ENCODE assay signal across 8 cellular contexts in the genomic region with DNA sequence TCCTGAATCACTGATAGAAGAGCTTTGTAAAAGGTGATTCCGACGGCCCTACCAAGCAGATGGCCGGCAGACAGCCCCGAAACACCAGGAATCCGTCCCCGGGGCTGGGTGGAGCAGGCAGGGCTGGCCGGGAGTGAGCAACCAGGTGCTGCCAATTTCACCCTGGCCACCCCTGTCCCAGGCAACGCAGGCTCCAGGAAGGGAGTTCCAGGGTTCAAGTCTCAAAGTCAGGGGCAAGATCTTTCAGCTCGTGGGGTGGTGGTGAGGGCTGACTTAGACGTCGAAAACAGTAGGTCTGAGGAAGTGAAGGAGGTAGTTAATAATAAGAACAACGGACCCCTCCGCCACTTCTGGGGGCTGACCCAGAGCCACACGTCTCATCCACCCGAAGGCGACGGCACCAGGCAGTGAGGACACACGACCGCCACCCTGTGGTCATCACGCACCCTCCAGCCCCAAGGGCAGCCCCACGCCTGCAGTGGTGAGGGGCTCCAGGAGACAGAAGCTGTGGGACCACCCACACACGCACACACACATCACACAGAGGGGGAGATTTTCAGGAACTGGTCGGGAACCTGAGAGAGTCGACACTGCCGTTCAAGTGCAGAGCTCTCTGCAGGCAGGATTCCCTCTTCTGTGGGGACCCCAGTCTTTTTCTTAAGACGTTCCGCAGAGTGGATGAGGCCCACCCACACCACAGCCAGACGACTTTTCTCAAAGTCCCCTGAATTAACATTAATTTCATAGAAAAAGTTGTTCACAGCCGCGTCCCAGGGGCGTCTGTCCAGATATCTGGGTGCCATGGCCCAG.
A peak's percentile ranks its signal among the peaks of the same experiment; 100 is the strongest.
DNase-seq lines count a peak whose midpoint lies in the region; ATAC-seq and TF ChIP-seq lines count a peak whose summit lies in the region.

No MANE protein-coding gene starts in this region.

- H3K9me3 ChIP-seq in mammary epithelial cell (replicated peaks; ENCODE audit: insufficient read depth, low read length): peaks cover 7% of the 10 kb centered on the region
- peaks cover 0 to 7% of the 10 kb centered on the region in 2 donors for H3K9me3 ChIP-seq in breast epithelium
- H3K9me3 ChIP-seq in NT2/D1 (ENCODE audit: insufficient read depth, low read length): peaks cover 3% of the 10 kb centered on the region

- H3K4me2 ChIP-seq in mammary epithelial cell (ENCODE audit: insufficient read depth, low read depth, low read length): no peak overlapping the region

- no peak for ATAC-seq in stimulated activated naive CD8-positive, alpha-beta T cell treated with anti-CD3 and anti-CD28 coated beads, Interleukin-15, Interleukin-2, amounts not matched to agents 100 U/mL and 50 U/mL, for 24 hours
- no peak for ATAC-seq in HG03521 (IDR thresholded peaks at IDR 0.05; ENCODE audit: unreplicated experiment)

- CTCF ChIA-PET in mammary epithelial cell (lab: Charles Lee; ENCODE audit: low non-redundant PET): interaction anchor here (0.8 kb wide), 1 partner anchor 969 kb away, joined by 4 read pairs; no protein-coding TSS in a partner anchor

- H3K4me1 ChIP-seq in mammary epithelial cell (ENCODE audit: insufficient read depth, low read length) (no peaks in the 10 kb centered on the region), breast epithelium (no peaks in the 10 kb centered on the region), NT2/D1 (ENCODE audit: insufficient read depth, insufficient read length) (peaks cover 2% of the 10 kb centered on the region)

- DNase-seq in mammary epithelial cell: no peak
- no peak for DNase-seq in breast epithelium (ENCODE audit: low spot score in 2 of 2)
- peak; percentile 8 for DNase-seq in NT2/D1 (ENCODE audit: low read depth, low spot score)
- DNase-seq in foreskin fibroblast: peak in 1 of 2 donors; percentile 27
- peak; percentile 14 for DNase-seq in stimulated activated naive CD8-positive, alpha-beta T cell treated with anti-CD3 and anti-CD28 coated beads, Interleukin-15, Interleukin-2, amounts not matched to agents 100 U/mL and 50 U/mL, for 24 hours
- DNase-seq in NCI-H2227 treated with DMSO at 0.1 percent for 48 hours (lab: John Stamatoyannopoulos, UW): no peak
- no peak for DNase-seq in activated gamma-delta T cell treated with Interleukin-2 at 50 U/mL for 16 hours

- peaks cover 2% of the 10 kb centered on the region for H3K27me3 ChIP-seq in mammary epithelial cell (ENCODE audit: insufficient read depth, low read length)
- peaks cover 0 to 69% of the 10 kb centered on the region in 2 donors for H3K27me3 ChIP-seq in breast epithelium
- peaks cover 8% of the 10 kb centered on the region for H3K27me3 ChIP-seq in NT2/D1 (ENCODE audit: insufficient read depth, insufficient read length)

- no peak overlapping the region for H3K27ac ChIP-seq in mammary epithelial cell (ENCODE audit: insufficient read depth, low read depth, low read length)
- H3K27ac ChIP-seq in breast epithelium: no peak overlapping the region

- H2AFZ ChIP-seq in mammary epithelial cell (ENCODE audit: low read depth, low read length): peak overlapping the region; percentile 9

- H3K9ac ChIP-seq in mammary epithelial cell (ENCODE audit: insufficient read depth, low read length) (no peak overlapping the region), NT2/D1 (ENCODE audit: insufficient read length, low read depth) (peak overlapping the region; percentile 21)

- no TSS peak for BruUV-seq in mammary epithelial cell (replicated peaks; lab: Mats Ljungman, UMichigan)

- H3K4me3 ChIP-seq in mammary epithelial cell (replicated peaks in 1 of 3; ENCODE audit: insufficient read depth in 1 of 3, low read depth in 2 of 3, low read length in 3 of 3) (no peak overlapping the region), breast epithelium (no peak overlapping the region), NT2/D1 (ENCODE audit: insufficient read length, low read depth) (no peak overlapping the region), foreskin fibroblast (ENCODE audit: low read depth in 1 of 2, low read length in 2 of 2) (no peak overlapping the region)

- no peaks in the 10 kb centered on the region for H4K20me1 ChIP-seq in mammary epithelial cell (ENCODE audit: insufficient read depth, low read length)

- dilution Hi-C loops in mammary epithelial cell (cut with HindIII; ENCODE audit: low sequenced_read_pairs): no loop called here

- TF ChIP-seq POLR2A in breast epithelium (IDR thresholded peaks at IDR 0.05): no peak

- no peaks in the 10 kb centered on the region for H3K79me2 ChIP-seq in mammary epithelial cell (ENCODE audit: insufficient read depth, low read length)

- 19% methylated on average over 24 of the region's 31 CpGs for WGBS in mammary epithelial cell (ENCODE audit: low coverage, missing lambda C conversion rate)

- peak; percentile 24 to 53 for TF ChIP-seq CTCF in mammary epithelial cell (conservative IDR thresholded peaks at IDR 0.05 in 1 of 2, IDR thresholded peaks at IDR 0.05 in 1 of 2; ENCODE audit: extremely low read depth in 1 of 2, insufficient read depth in 1 of 2, low read depth in 1 of 2, low read length in 2 of 2)
- no peak for TF ChIP-seq CTCF in breast epithelium (IDR thresholded peaks at IDR 0.05)
- TF ChIP-seq CTCF in foreskin fibroblast (IDR thresholded peaks at IDR 0.05; ENCODE audit: low read depth, low read length): peak; percentile 41

- in situ Hi-C loops in mammary epithelial cell (cut with MboI; ENCODE audit: low sequenced_read_pairs in 2 of 2): loop anchor here in 1 of 2 donors (10.0 kb wide), 1 partner anchor 969 kb away; no protein-coding TSS in a partner anchor

- intact Hi-C loops in mammary epithelial cell (cut with micrococcal nuclease) (loop anchor here (1.0 to 5.0 kb wide), 3 partner anchors 969 to 1376 kb away; no protein-coding TSS in a partner anchor), breast epithelium (cut with DNase I; ENCODE audit: low total_unique reads) (no loop called here)

- H3K36me3 ChIP-seq in mammary epithelial cell (ENCODE audit: insufficient read depth, low read length) (no peaks in the 10 kb centered on the region), breast epithelium (no peaks in the 10 kb centered on the region), NT2/D1 (ENCODE audit: insufficient read depth, insufficient read length, low read length) (no peaks in the 10 kb centered on the region)

Comparison
In these comparisons a context has a peak if more than half of its experiments do, and no peak if none do; other contexts are left out.
1. CTCF ChIP-seq: peak in mammary epithelial cell (2 of 2) and foreskin fibroblast (single experiment); none in breast epithelium (0 of 3).
2. DNase-seq: peak in NT2/D1 (single experiment) and stimulated activated naive CD8-positive, alpha-beta T cell treated with anti-CD3 and anti-CD28 coated beads, Interleukin-15, Interleukin-2, amounts not matched to agents 100 U/mL and 50 U/mL, for 24 hours (single experiment); none in mammary epithelial cell (single experiment), breast epithelium (0 of 2), NCI-H2227 treated with DMSO at 0.1 percent for 48 hours (single experiment) and activated gamma-delta T cell treated with Interleukin-2 at 50 U/mL for 16 hours (single experiment).